Comparison of ENCODE assay signal across 24 cellular contexts in the genomic region with DNA sequence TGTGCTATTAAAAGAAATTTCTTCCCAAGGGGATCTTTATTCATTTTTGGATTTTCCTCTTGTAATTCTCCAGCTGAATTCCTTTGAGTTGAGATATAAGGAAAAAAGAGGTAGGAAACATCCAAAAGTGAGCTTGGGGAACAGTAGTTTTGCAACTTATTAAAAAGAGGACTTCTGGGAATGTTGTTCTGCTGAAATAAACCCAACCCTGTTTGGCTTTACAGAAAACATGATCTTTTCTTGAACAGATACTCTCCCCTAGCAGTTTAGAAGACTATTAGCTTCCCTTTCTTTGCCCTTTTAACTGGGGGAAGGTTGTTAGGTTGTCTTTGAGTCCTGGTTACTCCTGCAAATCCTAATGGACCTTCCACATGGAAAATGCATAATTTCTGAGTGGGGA.
"Had no signal": no experiment of that assay in that cellular context is flagged by ENCODE, and none has a peak within 500 bp of the region (broad histone marks: within the 10 kb centered on the region; RNA-seq: fewer than 3 reads in every experiment).

No MANE protein-coding gene starts in this region.

- H3K36me3 Mint-ChIP-seq: activated naive CD8-positive, alpha-beta T cell treated with anti-CD3 and anti-CD28 coated beads for 36 hours; mesothelial cell of epicardium; naive B cell had no signal

- DNase-seq: activated B cell treated with CpG ODN at 0.5 μM for 24 hours; activated CD4-positive, alpha-beta T cell treated with anti-CD3 and anti-CD28 coated beads for 4 hours; activated CD4-positive, alpha-beta T cell treated with anti-CD3 and anti-CD28 coated beads, Interleukin-2, amount 50 U/mL, for 4 hours; activated effector memory CD4-positive, alpha-beta T cell treated with anti-CD3 and anti-CD28 coated beads, Interleukin-2, amount 50 U/mL, for 16 hours; activated naive CD4-positive, alpha-beta T cell treated with anti-CD3 and anti-CD28 coated beads for 36 hours; activated naive CD8-positive, alpha-beta T cell treated with anti-CD3 and anti-CD28 coated beads for 36 hours; amniotic stem cell; dermis blood vessel endothelial cell; effector CD4-positive, alpha-beta T cell; left lung; naive B cell; nucleus accumbens; pancreas; stimulated activated CD4-positive, alpha-beta T cell treated with anti-CD3 and anti-CD28 coated beads, Interleukin-4, amount 100 ng/mL, for 1 hour; stimulated activated naive CD8-positive, alpha-beta T cell treated with anti-CD3 and anti-CD28 coated beads, Interleukin-15, Interleukin-2, amounts not matched to agents 100 U/mL and 50 U/mL, for 24 hours; T-helper 1 cell; upper lobe of left lung had no signal

- H3K4me1 ChIP-seq: left lung, pancreas, prostate gland, upper lobe of left lung, vagina had no signal

- H3K27ac ChIP-seq: left lung, pancreas, prostate gland, upper lobe of left lung, vagina had no signal

- H3K27ac Mint-ChIP-seq: activated B cell treated with CpG ODN at 0.5 μM for 24 hours; activated naive CD4-positive, alpha-beta T cell treated with anti-CD3 and anti-CD28 coated beads for 36 hours; activated naive CD8-positive, alpha-beta T cell treated with anti-CD3 and anti-CD28 coated beads for 36 hours; activated T-helper 1 cell treated with anti-CD3 and anti-CD28 coated beads, Interleukin-12 subunit alpha, Interleukin-12 subunit beta, Interleukin-2, Interleukin-4 antibody, amounts not matched to agents 30 ng/mL and 10 ng/mL and 1 ng/mL, durations not matched to agents 14 hours and 24 hours and 36 hours; mesothelial cell of epicardium; naive B cell; T-helper 2 cell treated with Interferon-gamma antibody and Interleukin-4, amounts not matched to agents 5 μg/mL and 100 μg/mL, for 36 hours had no signal

- H3K9me3 ChIP-seq: pancreas, prostate gland, upper lobe of left lung, vagina had no signal

- H3K4me3 ChIP-seq: esophagus muscularis mucosa, left lung, pancreas, prostate gland, upper lobe of left lung, vagina had no signal

- H3K4me1 Mint-ChIP-seq: activated B cell treated with CpG ODN at 0.5 μM for 24 hours; activated naive CD8-positive, alpha-beta T cell treated with anti-CD3 and anti-CD28 coated beads for 36 hours; naive B cell; neural crest cell had no signal

- H3K4me3 Mint-ChIP-seq: activated B cell treated with CpG ODN at 0.5 μM for 24 hours; activated naive CD4-positive, alpha-beta T cell treated with anti-CD3 and anti-CD28 coated beads for 36 hours; activated naive CD8-positive, alpha-beta T cell treated with anti-CD3 and anti-CD28 coated beads for 36 hours; activated T-helper 1 cell treated with anti-CD3 and anti-CD28 coated beads, Interleukin-12 subunit alpha, Interleukin-12 subunit beta, Interleukin-2, Interleukin-4 antibody, amounts not matched to agents 30 ng/mL and 10 ng/mL and 1 ng/mL, durations not matched to agents 14 hours and 24 hours and 36 hours; mesothelial cell of epicardium; neural crest cell; T-helper 2 cell treated with Interferon-gamma antibody and Interleukin-4, amounts not matched to agents 5 μg/mL and 100 μg/mL, for 36 hours had no signal

- ATAC-seq: left lung; stimulated activated naive CD8-positive, alpha-beta T cell treated with anti-CD3 and anti-CD28 coated beads, Interleukin-15, Interleukin-2, amounts not matched to agents 100 U/mL and 50 U/mL, for 24 hours had no signal

- H3K27me3 ChIP-seq: esophagus muscularis mucosa, left lung, pancreas, upper lobe of left lung, vagina had no signal

- H3K9me3 Mint-ChIP-seq: activated naive CD8-positive, alpha-beta T cell treated with anti-CD3 and anti-CD28 coated beads for 36 hours; activated T-helper 1 cell treated with anti-CD3 and anti-CD28 coated beads, Interleukin-12 subunit alpha, Interleukin-12 subunit beta, Interleukin-2, Interleukin-4 antibody, amounts not matched to agents 30 ng/mL and 10 ng/mL and 1 ng/mL, durations not matched to agents 14 hours and 24 hours and 36 hours; T-helper 2 cell treated with Interferon-gamma antibody and Interleukin-4, amounts not matched to agents 5 μg/mL and 100 μg/mL, for 36 hours had no signal

- H3K27me3 Mint-ChIP-seq: activated B cell treated with CpG ODN at 0.5 μM for 24 hours; activated naive CD8-positive, alpha-beta T cell treated with anti-CD3 and anti-CD28 coated beads for 36 hours had no signal

- H3K36me3 ChIP-seq: esophagus muscularis mucosa, left lung, pancreas, prostate gland, upper lobe of left lung, vagina had no signal
